In genomic region chr22:50525104-50525958, GRCh38 we compare ENCODE assay signal across 8 cellular contexts. TPM values are rescaled to one million over a fixed set of nuclear protein-coding genes. Genes with fewer than 3 reads are reported as not detected.
A peak's percentile ranks its signal among the peaks of the same experiment; 100 is the strongest.
DNase-seq lines count a peak whose midpoint lies in the region; ATAC-seq, FAIRE-seq and TF ChIP-seq lines count a peak whose summit lies in the region.

Gene SCO2 (minus strand): TSS chr22:50525598. CDS start chr22:50524411, 1,187 bp downstream.

- TF ChIP-seq CTCF in WI38 (IDR thresholded peaks at IDR 0.05; ENCODE audit: low read depth, low read length) (peak; percentile 54), bronchial epithelial cell (IDR thresholded peaks at IDR 0.05; ENCODE audit: insufficient read depth, low read length, severe bottlenecking) (peak; percentile 65), spleen (IDR thresholded peaks at IDR 0.05 in 8 of 11, conservative IDR thresholded peaks at IDR 0.05 in 3 of 11) (peak in 6 of 11 experiments; percentile 12 to 48 (median 40))

- H2AFZ ChIP-seq in ACC112 (ENCODE audit: low read length, unreplicated experiment), result no peak within 1 kb of the TSS

- intact Hi-C loops in spleen (cut with DNase I; ENCODE audit: low total_unique reads), result no loop called here

- H3K4me3 ChIP-seq in ACC112 (ENCODE audit: low read depth, low read length) (peak within 1 kb of the TSS; percentile 79), WI38 (ENCODE audit: low read depth, low read length) (peak within 1 kb of the TSS; percentile 74), bronchial epithelial cell (ENCODE audit: low read depth, low read length) (peak within 1 kb of the TSS; percentile 79), spleen (peak within 1 kb of the TSS; percentile 39 to 97 (median 82))

- no peaks in the 10 kb centered on the region for H3K9me3 ChIP-seq in spleen

- H3K4me1 ChIP-seq in ACC112 (ENCODE audit: control insufficient read depth, insufficient read depth, low read length, unreplicated experiment) (peaks cover 16% of the 10 kb centered on the region), spleen (peaks cover 30 to 74% (median 53%) of the 10 kb centered on the region in 6 donors)

- no peak for FAIRE-seq in bronchial epithelial cell (lab: Jason Lieb, UNC)

- peaks cover 16% of the 10 kb centered on the region for H3K79me2 ChIP-seq in ACC112 (ENCODE audit: control insufficient read depth, insufficient read depth, low read length, unreplicated experiment)

- peak; percentile 83 for DNase-seq in NCI-H2196 treated with DMSO at 0.1 percent for 48 hours (lab: John Stamatoyannopoulos, UW; ENCODE audit: unreplicated experiment)
- peak; percentile 87 for DNase-seq in bronchial epithelial cell (ENCODE audit: low read depth)
- DNase-seq in inferior parietal cortex (ENCODE audit: extremely low spot score), result peak; percentile 97
- DNase-seq in spleen, result peak; percentile 99

- 0 to 2% (median 1%) methylated on average over 28 to 99 of the region's 99 CpGs for WGBS in spleen, 5 donors

- H3K27ac ChIP-seq in ACC112 (ENCODE audit: low read depth, low read length), result peak within 1 kb of the TSS; percentile 82
- H3K27ac ChIP-seq in spleen, result peak within 1 kb of the TSS; percentile 81 to 100 (median 99)

- ATAC-seq in GM18858 (IDR thresholded peaks at IDR 0.05; ENCODE audit: unreplicated experiment) (peak; percentile 34), HG03095 (IDR thresholded peaks at IDR 0.05; ENCODE audit: unreplicated experiment) (peak; percentile 27)

- H3K36me3 ChIP-seq in ACC112 (ENCODE audit: insufficient read depth, low read length) (no peaks in the 10 kb centered on the region), bronchial epithelial cell (ENCODE audit: control insufficient read depth, insufficient read depth, low read length) (peaks cover 18% of the 10 kb centered on the region), spleen (peaks cover 0 to 59% (median 36%) of the 10 kb centered on the region in 6 donors)

- H3K27me3 ChIP-seq in ACC112 (ENCODE audit: insufficient read depth, low read length), result no peaks in the 10 kb centered on the region
- no peaks in the 10 kb centered on the region for H3K27me3 ChIP-seq in bronchial epithelial cell (ENCODE audit: control insufficient read depth, insufficient read depth, low read length)
- H3K27me3 ChIP-seq in spleen (replicated peaks in 1 of 7), result no peaks in the 10 kb centered on the region

- peak; percentile 42 to 72 (median 70) for TF ChIP-seq POLR2A in spleen (IDR thresholded peaks at IDR 0.05)

RNA-seq across cellular contexts. Expression of gene SCO2, which starts in this region (rescaled TPM):
- total RNA-seq in bronchial epithelial cell (2.0 and 2.1 TPM in 2 replicates), spleen (1 to 10 TPM in 6 of 7 donors, not detected in 1; 1.2 to 7.4 (median 5.0) TPM)
- 10 to 100 TPM in 2 of 3 donors, 1 to 10 TPM in 1; 4.4 to 12.7 (median 12.0) TPM for polyA plus RNA-seq in spleen

Comparison
In these comparisons a context has a peak if more than half of its experiments do, and no peak if none do; other contexts are left out.
1. Peak in every context shown above with its lines: DNase-seq, ATAC-seq, H3K4me3 ChIP-seq and H3K27ac ChIP-seq.